Comparison of ENCODE assay signal across 20 cellular contexts in genomic region chr10:86436963-86437362, GRCh38.
"Had no signal": no experiment of that assay in that cellular context is flagged by ENCODE, and none has a peak within 500 bp of the region (broad histone marks: within the 10 kb centered on the region; RNA-seq: fewer than 3 reads in every experiment).

No MANE protein-coding gene starts in this region.

- H3K27ac Mint-ChIP-seq: activated naive CD8-positive, alpha-beta T cell treated with anti-CD3 and anti-CD28 coated beads, Interleukin-2, amount 10 ng/mL, durations not matched to agents 7 days and 5 days; mesothelial cell of epicardium; T-cell had no signal

- H3K27me3 Mint-ChIP-seq: activated naive CD8-positive, alpha-beta T cell treated with anti-CD3 and anti-CD28 coated beads, Interleukin-2, amount 10 ng/mL, durations not matched to agents 7 days and 5 days; T-cell had no signal

- H3K4me3 ChIP-seq: hepatocyte, lung, tibial nerve, uterus had no signal

- ATAC-seq: left cardiac atrium, T-cell had no signal

- H3K4me1 ChIP-seq: uterus had no signal

- H3K79me2 ChIP-seq: hepatocyte had no signal

- H3K9me3 Mint-ChIP-seq: activated naive CD8-positive, alpha-beta T cell treated with anti-CD3 and anti-CD28 coated beads, Interleukin-2, amount 10 ng/mL, durations not matched to agents 7 days and 5 days; nephron progenitor cell; T-cell had no signal

- DNase-seq: activated CD4-positive, alpha-beta T cell treated with anti-CD3 and anti-CD28 coated beads, Interleukin-2, amount 50 U/mL, for 1 hour; activated CD4-positive, CD25-positive, alpha-beta regulatory T cell treated with anti-CD3 and anti-CD28 coated beads, Interleukin-2, amount 50 U/mL, for 72 hours; activated naive CD8-positive, alpha-beta T cell treated with anti-CD3 and anti-CD28 coated beads, Interleukin-2, amount 10 ng/mL, durations not matched to agents 7 days and 5 days; amygdala; dermis blood vessel endothelial cell; effector memory CD4-positive, alpha-beta T cell; left cardiac atrium; nephron progenitor cell; nucleus accumbens; posterior cingulate gyrus; retina; stimulated activated CD4-positive, alpha-beta T cell treated with anti-CD3 and anti-CD28 coated beads, Interleukin-2, amount 100 ng/mL, for 24 hours; stimulated activated naive CD4-positive, alpha-beta T cell treated with Interleukin-2 at 50 U/mL for 16 hours; T-cell; T-helper 9 cell; uterus had no signal

- H2AFZ ChIP-seq: hepatocyte had no signal

- H3K9me3 ChIP-seq: tibial nerve, uterus had no signal

- H3K27me3 ChIP-seq: hepatocyte, tibial nerve, uterus had no signal

- H3K27ac ChIP-seq: tibial nerve, uterus had no signal

- H3K4me3 Mint-ChIP-seq: activated naive CD8-positive, alpha-beta T cell treated with anti-CD3 and anti-CD28 coated beads, Interleukin-2, amount 10 ng/mL, durations not matched to agents 7 days and 5 days; mesothelial cell of epicardium; nephron progenitor cell; T-cell had no signal

- H3K36me3 ChIP-seq: uterus had no signal

- H3K4me2 ChIP-seq: hepatocyte had no signal
